In the genomic region with DNA sequence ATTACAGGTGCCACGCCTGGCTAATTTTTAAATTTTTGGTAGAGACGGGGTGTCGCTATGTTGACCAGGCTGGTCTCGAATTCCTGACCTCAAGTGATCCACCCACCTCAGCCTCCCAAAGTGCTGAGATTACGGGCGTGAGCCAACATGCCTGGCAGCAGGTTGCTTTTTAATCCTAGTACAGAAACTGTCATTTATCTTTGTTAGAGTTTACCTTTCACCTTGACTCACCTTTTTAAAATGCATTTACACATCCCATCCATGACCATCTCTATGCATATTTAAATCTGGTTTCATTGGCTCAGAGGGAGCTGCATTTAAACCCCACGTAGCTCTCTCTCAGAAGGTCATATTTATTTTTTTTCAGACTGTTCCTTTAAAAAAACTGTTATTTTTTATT, we compare ENCODE assay signal across 17 cellular contexts. TPM values are rescaled to one million over a fixed set of nuclear protein-coding genes. Genes with fewer than 3 reads are reported as not detected.
DNase-seq lines count a peak whose midpoint lies in the region; ATAC-seq and TF ChIP-seq lines count a peak whose summit lies in the region.
"Had no signal": no experiment of that assay in that cellular context is flagged by ENCODE, and none has a peak within 500 bp of the region (broad histone marks: within the 10 kb centered on the region; RNA-seq: fewer than 3 reads in every experiment).

No MANE protein-coding gene starts in this region.

- dilution Hi-C loops in mammary epithelial cell (cut with HindIII; ENCODE audit: low sequenced_read_pairs), result no loop called here

- peaks cover 7% of the 10 kb centered on the region for H3K79me2 ChIP-seq in mammary epithelial cell (ENCODE audit: insufficient read depth, low read length)

- H3K27me3 ChIP-seq in mammary epithelial cell (ENCODE audit: insufficient read depth, low read length), result no peaks in the 10 kb centered on the region

- H3K36me3 ChIP-seq in mammary epithelial cell (ENCODE audit: insufficient read depth, low read length), result no peaks in the 10 kb centered on the region
- H3K36me3 ChIP-seq: BLaER1 had no signal

- H3K4me1 ChIP-seq in mammary epithelial cell (ENCODE audit: insufficient read depth, low read length), result peaks cover 44% of the 10 kb centered on the region
- H3K4me1 ChIP-seq: BLaER1, Caco-2 had no signal

- BruUV-seq in mammary epithelial cell (replicated peaks; lab: Mats Ljungman, UMichigan), result no TSS peak

- H4K20me1 ChIP-seq in mammary epithelial cell (ENCODE audit: insufficient read depth, low read length), result no peaks in the 10 kb centered on the region

- WGBS in mammary epithelial cell (ENCODE audit: low coverage, missing lambda C conversion rate), result 56% methylated on average over 6 of the region's 7 CpGs

- no peak overlapping the region for H3K4me2 ChIP-seq in mammary epithelial cell (ENCODE audit: insufficient read depth, low read depth, low read length)
- H3K4me2 ChIP-seq: BLaER1 had no signal

- peak; percentile 58 for ATAC-seq in esophagus mucosa
- no peak for ATAC-seq in HG03025 (IDR thresholded peaks at IDR 0.05; ENCODE audit: low FRiP score, unreplicated experiment)
- no peak for ATAC-seq in HG03039 (IDR thresholded peaks at IDR 0.05; ENCODE audit: unreplicated experiment)
- ATAC-seq: HCT116, HepG2 had no signal

- intact Hi-C loops in mammary epithelial cell (cut with micrococcal nuclease), result loop anchor here (5.0 kb wide), 2 partner anchors 84 to 161 kb away; no protein-coding TSS in a partner anchor

- no peak overlapping the region for H3K27ac ChIP-seq in mammary epithelial cell (ENCODE audit: insufficient read depth, low read depth, low read length)
- H3K27ac ChIP-seq: BLaER1, GM23248 had no signal

- no peaks in the 10 kb centered on the region for H3K9me3 ChIP-seq in mammary epithelial cell (replicated peaks; ENCODE audit: insufficient read depth, low read length)
- H3K9me3 ChIP-seq: BLaER1, Caco-2 had no signal

- in situ Hi-C loops in mammary epithelial cell (cut with MboI; ENCODE audit: low sequenced_read_pairs in 2 of 2), result loop anchor here in 1 of 2 donors (10.0 kb wide), 1 partner anchor 68 kb away; no protein-coding TSS in a partner anchor

- peak; percentile 29 for DNase-seq in NCI-H2171 treated with DMSO at 0.1 percent for 48 hours (lab: John Stamatoyannopoulos, UW)
- no peak for DNase-seq in NCI-H2171 (lab: John Stamatoyannopoulos, UW)
- peak; percentile 51 for DNase-seq in mammary epithelial cell
- no peak for DNase-seq in NCI-H1694 treated with DMSO at 0.1 percent for 48 hours (lab: John Stamatoyannopoulos, UW)
- DNase-seq: 8988T; AML-193; Caco-2; CD8-positive, alpha-beta memory T cell; DND-41; GDM1; GM23248 had no signal

- no peak overlapping the region for H2AFZ ChIP-seq in mammary epithelial cell (ENCODE audit: low read depth, low read length)
- H2AFZ ChIP-seq: GM23248 had no signal

- no peak for TF ChIP-seq CTCF in mammary epithelial cell (conservative IDR thresholded peaks at IDR 0.05 in 1 of 2, IDR thresholded peaks at IDR 0.05 in 1 of 2; ENCODE audit: extremely low read depth in 1 of 2, insufficient read depth in 1 of 2, low read depth in 1 of 2, low read length in 2 of 2)

- H3K4me3 ChIP-seq in mammary epithelial cell (replicated peaks in 1 of 3; ENCODE audit: insufficient read depth in 1 of 3, low read depth in 2 of 3, low read length in 3 of 3), result no peak overlapping the region
- H3K4me3 ChIP-seq: BLaER1, GM23248 had no signal

- CTCF ChIA-PET in mammary epithelial cell (lab: Charles Lee; ENCODE audit: low non-redundant PET), result no interaction called here

- no peak overlapping the region for H3K9ac ChIP-seq in mammary epithelial cell (ENCODE audit: insufficient read depth, low read length)
- H3K9ac ChIP-seq: BLaER1, GM23248 had no signal

RNA-seq across cellular contexts. Expression of gene SLC16A2, which starts 31.9 kb away (rescaled TPM):
- total RNA-seq in mammary epithelial cell, result 10 to 100 TPM; 16.2 to 45.4 TPM
- polyA plus RNA-seq in mammary epithelial cell, result 39.1 TPM
- 74.5 TPM for polyA minus RNA-seq in mammary epithelial cell
- total RNA-seq in esophagus mucosa, result 2.6 TPM

Comparison
In these comparisons a context has a peak if more than half of its experiments do, and no peak if none do; other contexts are left out.
1. DNase-seq: peak in NCI-H2171 treated with DMSO at 0.1 percent for 48 hours (single experiment) and mammary epithelial cell (single experiment); none in NCI-H2171 (single experiment) and NCI-H1694 treated with DMSO at 0.1 percent for 48 hours (single experiment).